8 cellular contexts compared by ENCODE assay signal in genomic region chr3:45035441-45036301, GRCh38. TPM values are rescaled to one million over a fixed set of nuclear protein-coding genes. Genes with fewer than 3 reads are reported as not detected.
A peak's percentile ranks its signal among the peaks of the same experiment; 100 is the strongest.
DNase-seq lines count a peak whose midpoint lies in the region; ATAC-seq and TF ChIP-seq lines count a peak whose summit lies in the region.

No MANE protein-coding gene starts in this region.

- no peak for TF ChIP-seq POLR2A in esophagus muscularis mucosa (IDR thresholded peaks at IDR 0.05; ENCODE audit: low read depth)

- intact Hi-C loops in CD14-positive monocyte (cut with micrococcal nuclease) (loop anchor here (5.0 to 10.0 kb wide), 4 partner anchors 369 to 649 kb away; partner anchors contain the start of gene SACM1L (in 1 of the 2)), esophagus muscularis mucosa (cut with DNase I) (loop anchor here (5.0 kb wide), 2 partner anchors 462 to 632 kb away; no protein-coding TSS in a partner anchor), aorta (cut with DNase I) (loop anchor here (5.0 to 10.0 kb wide), 3 partner anchors 58 to 629 kb away; partner anchors contain the start of genes EXOSC7 (in 1 of the 2) and ZDHHC3 (in 1 of the 2))

- H3K9me3 ChIP-seq in esophagus muscularis mucosa, result no peaks in the 10 kb centered on the region
- H3K9me3 ChIP-seq in neural cell (ENCODE audit: low read length), result no peaks in the 10 kb centered on the region
- no peaks in the 10 kb centered on the region for H3K9me3 ChIP-seq in aorta (ENCODE audit: control insufficient read depth, low read length)

- peak overlapping the region; percentile 90 to 98 (median 96) for H3K27ac Mint-ChIP-seq in CD14-positive monocyte

- TF ChIP-seq CTCF in CD14-positive monocyte (IDR thresholded peaks at IDR 0.05) (no peak), esophagus muscularis mucosa (IDR thresholded peaks at IDR 0.05) (peak in 1 of 3 experiments; percentile 32), neural cell (IDR thresholded peaks at IDR 0.05; ENCODE audit: poor library complexity, severe bottlenecking) (no peak)

- H3K4me2 ChIP-seq in neural cell (ENCODE audit: low read length), result no peak overlapping the region

- peak overlapping the region; percentile 66 to 80 (median 75) for H3K27ac ChIP-seq in esophagus muscularis mucosa (replicated peaks in 1 of 4)
- no peak overlapping the region for H3K27ac ChIP-seq in neural cell (ENCODE audit: low read length)
- H3K27ac ChIP-seq in aorta (ENCODE audit: low read depth in 1 of 2, low read length in 2 of 2), result no peak overlapping the region

- H3K36me3 Mint-ChIP-seq in CD14-positive monocyte, result peaks cover 3 to 7% of the 10 kb centered on the region in 2 donors

- H3K9me3 Mint-ChIP-seq in CD14-positive monocyte, result peaks cover 0 to 1% (median 0%) of the 10 kb centered on the region in 7 donors

- H4K20me1 ChIP-seq in neural cell (ENCODE audit: insufficient read depth), result no peaks in the 10 kb centered on the region

- no peaks in the 10 kb centered on the region for H3F3A ChIP-seq in neural cell (ENCODE audit: insufficient read depth, low read length, poor library complexity, severe bottlenecking)

- no peak for TF ChIP-seq RAD21 in neural cell (conservative IDR thresholded peaks at IDR 0.05)

- WGBS in esophagus muscularis mucosa, result 36% methylated on average over 44 of the region's 64 CpGs
- WGBS in aorta, 2 donors, result 23 to 26% methylated on average over 63 to 64 of the region's 64 CpGs

- no peaks in the 10 kb centered on the region for H3K9me2 ChIP-seq in neural cell (ENCODE audit: insufficient read depth, low read length)

- peak overlapping the region; percentile 9 for H3K9ac ChIP-seq in neural cell (ENCODE audit: low read length)

- no peaks in the 10 kb centered on the region for H3K79me2 ChIP-seq in neural cell (replicated peaks; ENCODE audit: insufficient read depth, low read length)

- H3K4me1 ChIP-seq in esophagus muscularis mucosa (peaks cover 36 to 45% (median 40%) of the 10 kb centered on the region in 4 donors), aorta (ENCODE audit: control insufficient read depth in 1 of 2, insufficient read depth in 2 of 2, low read length in 2 of 2) (no peaks in the 10 kb centered on the region)

- H3K36me3 ChIP-seq in esophagus muscularis mucosa (peaks cover 0 to 36% (median 13%) of the 10 kb centered on the region in 4 donors), neural cell (ENCODE audit: insufficient read depth, low read length) (no peaks in the 10 kb centered on the region), aorta (ENCODE audit: control insufficient read depth in 1 of 2, insufficient read depth in 2 of 2, low read length in 1 of 2) (no peaks in the 10 kb centered on the region)

- peak overlapping the region; percentile 91 to 99 for H3K4me3 Mint-ChIP-seq in CD14-positive monocyte

- H3K4me3 ChIP-seq in esophagus muscularis mucosa, result peak overlapping the region; percentile 45 to 58 (median 48)
- peak overlapping the region; percentile 56 for H3K4me3 ChIP-seq in neural cell (ENCODE audit: low read length)
- no peak overlapping the region for H3K4me3 ChIP-seq in aorta (ENCODE audit: low read length in 2 of 2)

- DNase-seq in CD14-positive monocyte (ENCODE audit: low spot score) (no peak), esophagus muscularis mucosa (ENCODE audit: extremely low spot score) (no peak), aorta (peak; percentile 60 to 83), H4 (ENCODE audit: low spot score) (no peak), NCI-H2171 treated with DMSO at 0.1 percent for 48 hours (lab: John Stamatoyannopoulos, UW) (no peak), SHP77 (lab: John Stamatoyannopoulos, UW) (no peak)
- peak; percentile 24 for DNase-seq in activated CD4-positive, alpha-beta T cell treated with anti-CD3 and anti-CD28 coated beads, Interleukin-2, amount 50 U/mL, for 1 hour

- no peak overlapping the region for H2AFZ ChIP-seq in neural cell (ENCODE audit: low read depth, low read length)

- TF ChIP-seq EP300 in esophagus muscularis mucosa (IDR thresholded peaks at IDR 0.05) (no peak), neural cell (conservative IDR thresholded peaks at IDR 0.05; ENCODE audit: poor library complexity, severe bottlenecking) (no peak)

- peaks cover 3 to 6% (median 4%) of the 10 kb centered on the region in 3 donors for H3K27me3 Mint-ChIP-seq in CD14-positive monocyte (ENCODE audit: low read depth in 3 of 3)

- peaks cover 48% of the 10 kb centered on the region for H3K4me1 Mint-ChIP-seq in CD14-positive monocyte

- H3K27me3 ChIP-seq in esophagus muscularis mucosa (no peaks in the 10 kb centered on the region), neural cell (ENCODE audit: insufficient read depth, low read depth, low read length) (peaks cover 30% of the 10 kb centered on the region), aorta (ENCODE audit: control insufficient read depth in 1 of 2, insufficient read depth in 2 of 2, low read length in 1 of 2) (no peaks in the 10 kb centered on the region)

- peak; percentile 49 for ATAC-seq in aorta (ENCODE audit: low FRiP score)

TF ChIP-seq in neural cell, 6 proteins besides CTCF, POLR2A, EP300 and RAD21:
- TF ChIP-seq EZH2 (IDR thresholded peaks at IDR 0.05; ENCODE audit: borderline replicate concordance, insufficient read depth, low read length, poor library complexity, severe bottlenecking) (no peak), REST (IDR thresholded peaks at IDR 0.05; ENCODE audit: borderline replicate concordance) (no peak), POLR2AphosphoS5 (IDR thresholded peaks at IDR 0.05) (no peak)

RNA-seq across cellular contexts. Expression of gene CLEC3B, which starts 9.6 kb away (rescaled TPM):
- 10 to 100 TPM; 14.5 to 22.7 TPM for polyA plus RNA-seq in CD14-positive monocyte
- total RNA-seq in esophagus muscularis mucosa, result 100 to 1,000 TPM in 1 of 4 donors, 10 to 100 TPM in 3; 47.1 to 144 (median 75.1) TPM
- polyA plus RNA-seq in neural cell, result 2.6 and 4.9 TPM in 2 replicates
- polyA minus RNA-seq in neural cell, result not detected in 2 replicates
- total RNA-seq in aorta, result 100 to 1,000 TPM in 1 of 2 donors, 10 to 100 TPM in 1; 96.9 to 109 TPM
- polyA plus RNA-seq in aorta, result 100 to 1,000 TPM in 1 of 2 donors, 10 to 100 TPM in 1; 69.1 to 177 TPM
- 0.37 and 1.3 TPM in 2 replicates for total RNA-seq in H4 (2014; rRNA removed; shearing (Covaris generic))

RNA-seq across cellular contexts. Expression of gene EXOSC7, which starts 59.6 kb away (rescaled TPM):
- polyA plus RNA-seq in CD14-positive monocyte (10 to 100 TPM; 16.8 to 18.8 TPM), neural cell (80.3 and 87.5 TPM in 2 replicates), aorta (10 to 100 TPM; 15.8 to 28.9 TPM)
- total RNA-seq in esophagus muscularis mucosa (10 to 100 TPM; 20.8 to 35.1 (median 29.2) TPM), aorta (10 to 100 TPM; 30.7 to 31.2 TPM)
- 33.8 and 40.7 TPM in 2 replicates for polyA minus RNA-seq in neural cell
- 49.9 and 58.8 TPM in 2 replicates for total RNA-seq in H4 (2014; rRNA removed; shearing (Covaris generic))

RNA-seq across cellular contexts. Expression of gene ZDHHC3, which starts 59.7 kb away (rescaled TPM):
- 10 to 100 TPM; 52.1 to 61.3 TPM for polyA plus RNA-seq in CD14-positive monocyte
- 10 to 100 TPM; 59.6 to 81.3 (median 72.8) TPM for total RNA-seq in esophagus muscularis mucosa
- polyA plus RNA-seq in neural cell, result 35.8 and 45.3 TPM in 2 replicates
- 55.3 and 56.5 TPM in 2 replicates for polyA minus RNA-seq in neural cell
- total RNA-seq in aorta, result 10 to 100 TPM; 60.5 to 62.2 TPM
- 10 to 100 TPM; 44.8 to 49.5 TPM for polyA plus RNA-seq in aorta
- 30.1 and 46.8 TPM in 2 replicates for total RNA-seq in H4 (2014; rRNA removed; shearing (Covaris generic))

Comparison
In these comparisons a context has a peak if more than half of its experiments do, and no peak if none do; other contexts are left out.
1. DNase-seq: peak in activated CD4-positive, alpha-beta T cell treated with anti-CD3 and anti-CD28 coated beads, Interleukin-2, amount 50 U/mL, for 1 hour (single experiment) and aorta (2 of 2); none in CD14-positive monocyte (single experiment), esophagus muscularis mucosa (single experiment), H4 (single experiment), NCI-H2171 treated with DMSO at 0.1 percent for 48 hours (single experiment) and SHP77 (0 of 2).
2. H3K27ac ChIP-seq: peak in esophagus muscularis mucosa (4 of 4); none in neural cell (single experiment) and aorta (0 of 2).
3. H3K4me3 ChIP-seq: peak in esophagus muscularis mucosa (4 of 4) and neural cell (single experiment); none in aorta (0 of 2).
4. RNA of gene CLEC3B, which starts 9.6 kb away (total RNA-seq): 96.9 to 109 TPM in aorta and 47.1 to 144 TPM in esophagus muscularis mucosa; 0.37 to 1.3 TPM in H4; every median in the first group is over 10 times any median in the second.